ENCODE assay signal across 21 cellular contexts in the genomic region with DNA sequence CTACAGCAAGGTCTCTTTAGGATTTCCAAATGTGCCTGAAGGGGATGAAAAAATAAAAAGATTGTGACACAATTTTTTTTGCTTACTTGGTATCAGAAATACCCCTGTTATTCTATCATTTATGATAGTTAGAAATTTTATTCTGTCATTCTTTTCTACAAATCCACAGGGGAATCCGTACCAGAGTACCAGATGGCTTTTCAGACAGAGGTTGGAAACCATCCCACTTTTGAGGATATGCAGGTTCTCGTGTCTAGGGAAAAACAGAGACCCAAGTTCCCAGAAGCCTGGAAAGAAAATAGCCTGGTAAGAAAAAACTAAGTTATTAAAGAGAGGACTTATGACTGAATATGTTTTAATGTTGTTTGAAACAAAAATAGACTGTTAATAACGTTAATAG.
DNase-seq lines count a peak whose midpoint lies in the region; ATAC-seq, FAIRE-seq and TF ChIP-seq lines count a peak whose summit lies in the region.
"Had no signal": no experiment of that assay in that cellular context is flagged by ENCODE, and none has a peak within 500 bp of the region (broad histone marks: within the 10 kb centered on the region; RNA-seq: fewer than 3 reads in every experiment).

No MANE protein-coding gene starts in this region.

- peak; percentile 41 for ATAC-seq in sciatic nerve

- no peak for FAIRE-seq in HTR-8/SVneo (lab: Jason Lieb, UNC)
- FAIRE-seq: astrocyte, GM12891 had no signal

- 58 to 65% (median 60%) methylated on average over 3 of the region's 3 CpGs for WGBS in adrenal gland, 4 donors

- no peaks in the 10 kb centered on the region for H3K36me3 ChIP-seq in adrenal gland (replicated peaks in 1 of 2)
- H3K36me3 ChIP-seq: HAP-1 had no signal

- H3K4me1 ChIP-seq in adrenal gland (replicated peaks in 1 of 2): peaks cover 0 to 23% of the 10 kb centered on the region in 2 donors
- H3K4me1 ChIP-seq: HAP-1 had no signal

- no peak for TF ChIP-seq POLR2A in adrenal gland (IDR thresholded peaks at IDR 0.05)

- no peaks in the 10 kb centered on the region for H3K9me3 ChIP-seq in adrenal gland (replicated peaks in 1 of 3)
- H3K9me3 ChIP-seq: BLaER1 treated with 17β-estradiol and CSF1 and Interleukin-3, amounts not matched to agents 10 nM and 100 nM; HAP-1; stomach had no signal

- intact Hi-C loops in sciatic nerve (cut with DNase I): no loop called here
- intact Hi-C loops in adrenal gland (cut with DNase I): loop anchor here in 1 of 2 donors (10.0 kb wide), 1 partner anchor 257 kb away; no protein-coding TSS in a partner anchor

- TF ChIP-seq CTCF in fibroblast of the aortic adventitia (IDR thresholded peaks at IDR 0.05; ENCODE audit: insufficient read depth, low read length): no peak
- no peak for TF ChIP-seq CTCF in adrenal gland (IDR thresholded peaks at IDR 0.05)

- no peaks in the 10 kb centered on the region for H3K27me3 ChIP-seq in adrenal gland
- H3K27me3 ChIP-seq: BLaER1 treated with 17β-estradiol and CSF1 and Interleukin-3, amounts not matched to agents 10 nM and 100 nM; dorsolateral prefrontal cortex; stomach had no signal

- no peak overlapping the region for H3K4me3 ChIP-seq in fibroblast of the aortic adventitia (ENCODE audit: low read depth, low read length)
- H3K4me3 ChIP-seq in adrenal gland: no peak overlapping the region
- H3K4me3 ChIP-seq: BLaER1 treated with 17β-estradiol and CSF1 and Interleukin-3, amounts not matched to agents 10 nM and 100 nM; dorsolateral prefrontal cortex; HAP-1; stomach had no signal

- no peak overlapping the region for H3K27ac ChIP-seq in adrenal gland
- H3K27ac ChIP-seq: BLaER1 treated with 17β-estradiol and CSF1 and Interleukin-3, amounts not matched to agents 10 nM and 100 nM; dorsolateral prefrontal cortex had no signal

- DNase-seq in DMS 273 treated with DMSO at 0.1 percent for 48 hours (lab: John Stamatoyannopoulos, UW) (peak; percentile 57), NCI-H446 treated with DMSO at 0.1 percent for 48 hours (lab: John Stamatoyannopoulos, UW) (peak; percentile 69), fibroblast of the aortic adventitia (ENCODE audit: low read depth) (peak; percentile 30), sciatic nerve (ENCODE audit: low spot score) (no peak), NCI-H2029 (lab: John Stamatoyannopoulos, UW) (no peak), adrenal gland (no peak), HTR-8/SVneo (ENCODE audit: insufficient read length, low spot score) (no peak)
- DNase-seq: activated B cell treated with CpG ODN at 0.5 μM for 24 hours; central memory CD4-positive, alpha-beta T cell; foreskin fibroblast; hypothalamus; NCI-H2227 treated with DMSO at 0.1 percent for 48 hours; NCI-H82; nephron progenitor cell; stomach; T1000 had no signal

Comparison
In these comparisons a context has a peak if more than half of its experiments do, and no peak if none do; other contexts are left out.
1. DNase-seq: peak in DMS 273 treated with DMSO at 0.1 percent for 48 hours (single experiment), NCI-H446 treated with DMSO at 0.1 percent for 48 hours (single experiment) and fibroblast of the aortic adventitia (single experiment); none in sciatic nerve (single experiment), NCI-H2029 (single experiment), adrenal gland (0 of 7) and HTR-8/SVneo (single experiment).